19 cellular contexts compared by ENCODE assay signal in genomic region chr17:72090108-72090507, GRCh38. TPM values are rescaled to one million over a fixed set of nuclear protein-coding genes. Genes with fewer than 3 reads are reported as not detected.
"Had no signal": no experiment of that assay in that cellular context is flagged by ENCODE, and none has a peak within 500 bp of the region (broad histone marks: within the 10 kb centered on the region; RNA-seq: fewer than 3 reads in every experiment).

No MANE protein-coding gene starts in this region.

- DNase-seq: activated B cell treated with CpG ODN at 0.5 μM for 24 hours; activated CD4-positive, alpha-beta memory T cell treated with anti-CD3 and anti-CD28 coated beads for 36 hours; activated CD4-positive, alpha-beta T cell treated with anti-CD3 and anti-CD28 coated beads for 4 hours; activated CD8-positive, alpha-beta memory T cell treated with anti-CD3 and anti-CD28 coated beads, Interleukin-2, amount 10 ng/mL, durations not matched to agents 7 days and 5 days; activated naive CD4-positive, alpha-beta T cell; activated naive CD8-positive, alpha-beta T cell treated with anti-CD3 and anti-CD28 coated beads, Interleukin-2, amount 10 ng/mL, durations not matched to agents 7 days and 5 days; activated T-cell treated with anti-CD3 and anti-CD28 coated beads, Interleukin-2, amount 50 U/mL, for 1 hour; foreskin keratinocyte; hypothalamus; mammary epithelial cell; nephron progenitor cell; nucleus accumbens; posterior cingulate gyrus; retina; small intestine; stimulated activated CD4-positive, alpha-beta T cell treated with anti-CD3 and anti-CD28 coated beads, Interleukin-4, amount 100 ng/mL, for 1 hour; stimulated activated naive CD8-positive, alpha-beta T cell treated with anti-CD3 and anti-CD28 coated beads, Interleukin-15, amount 100 ng/mL, for 72 hours had no signal

- ATAC-seq: activated CD8-positive, alpha-beta memory T cell treated with anti-CD3 and anti-CD28 coated beads, Interleukin-2, amount 10 ng/mL, durations not matched to agents 7 days and 5 days; activated T-helper 17 cell treated with anti-CD3 and anti-CD28 coated beads, Interleukin-2, amount 50 U/mL, for 72 hours; foreskin keratinocyte; left lobe of liver; stimulated activated naive CD8-positive, alpha-beta T cell treated with anti-CD3 and anti-CD28 coated beads, Interleukin-15, amount 100 ng/mL, for 72 hours had no signal

- H3K4me1 ChIP-seq: foreskin keratinocyte had no signal

- H3K27ac ChIP-seq: foreskin keratinocyte had no signal

- H3K27me3 ChIP-seq: foreskin keratinocyte had no signal

RNA-seq across cellular contexts. Expression of gene SOX9, which starts 30.7 kb away (rescaled TPM):
- total RNA-seq: activated CD4-positive, alpha-beta memory T cell treated with anti-CD3 and anti-CD28 coated beads for 36 hours; activated CD8-positive, alpha-beta memory T cell treated with anti-CD3 and anti-CD28 coated beads, Interleukin-2, amount 10 ng/mL, durations not matched to agents 7 days and 5 days; activated naive CD8-positive, alpha-beta T cell treated with anti-CD3 and anti-CD28 coated beads, Interleukin-2, amount 10 ng/mL, durations not matched to agents 7 days and 5 days; activated T-helper 17 cell treated with anti-CD3 and anti-CD28 coated beads, Interleukin-2, amount 50 U/mL, for 72 hours had no signal
